ENCODE assay signal across 14 cellular contexts in the genomic region with DNA sequence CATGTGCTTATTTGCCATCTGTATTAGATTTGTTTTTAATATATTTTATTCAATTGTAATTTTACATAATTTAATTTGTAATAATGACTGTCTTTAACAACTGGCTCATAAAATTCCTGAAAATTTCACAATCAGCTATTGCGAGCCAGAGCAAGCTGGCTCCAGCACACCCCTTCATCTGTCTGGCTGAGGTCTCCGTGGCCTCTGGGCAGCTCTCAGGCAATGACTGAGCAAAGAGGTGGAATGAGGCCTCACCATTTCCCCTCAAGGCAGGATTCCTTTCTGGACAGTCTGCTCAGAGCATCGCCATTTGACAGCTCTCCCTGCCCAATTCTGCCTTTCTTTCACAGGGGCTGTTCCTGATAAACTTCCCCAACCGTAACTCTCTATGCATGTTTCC. TPM values are rescaled to one million over a fixed set of nuclear protein-coding genes. Genes with fewer than 3 reads are reported as not detected.
DNase-seq lines count a peak whose midpoint lies in the region; ATAC-seq and TF ChIP-seq lines count a peak whose summit lies in the region.
"Had no signal": no experiment of that assay in that cellular context is flagged by ENCODE, and none has a peak within 500 bp of the region (broad histone marks: within the 10 kb centered on the region; RNA-seq: fewer than 3 reads in every experiment).

No MANE protein-coding gene starts in this region.

- H3K27me3 Mint-ChIP-seq in activated CD4-positive, alpha-beta T cell treated with anti-CD3 and anti-CD28 coated beads, Interleukin-2, amount 10 ng/mL, durations not matched to agents 24 days and 14 days: peaks cover 7% of the 10 kb centered on the region

- H3K36me3 Mint-ChIP-seq in activated CD4-positive, alpha-beta T cell treated with anti-CD3 and anti-CD28 coated beads, Interleukin-2, amount 10 ng/mL, durations not matched to agents 24 days and 14 days (ENCODE audit: low read depth): no peaks in the 10 kb centered on the region
- H3K36me3 Mint-ChIP-seq: natural killer cell treated with Interleukin-12 subunit alpha and Interleukin-12 subunit beta and Interleukin-15 and Interleukin-18, amount 100 ng/mL, for 72 hours had no signal

- H3K4me1 Mint-ChIP-seq in activated CD4-positive, alpha-beta T cell treated with anti-CD3 and anti-CD28 coated beads, Interleukin-2, amount 10 ng/mL, durations not matched to agents 24 days and 14 days: no peaks in the 10 kb centered on the region

- H3K27ac Mint-ChIP-seq in activated CD4-positive, alpha-beta T cell treated with anti-CD3 and anti-CD28 coated beads, Interleukin-2, amount 10 ng/mL, durations not matched to agents 24 days and 14 days: no peak overlapping the region
- H3K27ac Mint-ChIP-seq: activated T-cell treated with anti-CD3 and anti-CD28 coated beads, Interleukin-2, amount 50 U/mL, for 72 hours; natural killer cell treated with Interleukin-12 subunit alpha and Interleukin-12 subunit beta and Interleukin-15 and Interleukin-18, amount 100 ng/mL, for 72 hours had no signal

- no peak for ATAC-seq in GM21717 (IDR thresholded peaks at IDR 0.05; ENCODE audit: unreplicated experiment)
- ATAC-seq: activated T-cell treated with anti-CD3 and anti-CD28 coated beads, Interleukin-2, amount 50 U/mL, for 72 hours; natural killer cell treated with Interleukin-12 subunit alpha and Interleukin-12 subunit beta and Interleukin-15 and Interleukin-18, amount 100 ng/mL, for 72 hours had no signal

- intact Hi-C loops in activated CD4-positive, alpha-beta T cell treated with anti-CD3 and anti-CD28 coated beads, Interleukin-2, amount 10 ng/mL, durations not matched to agents 24 days and 14 days (cut with micrococcal nuclease): no loop called here

- no peak overlapping the region for H3K4me3 Mint-ChIP-seq in activated CD4-positive, alpha-beta T cell treated with anti-CD3 and anti-CD28 coated beads, Interleukin-2, amount 10 ng/mL, durations not matched to agents 24 days and 14 days
- H3K4me3 Mint-ChIP-seq: activated T-cell treated with anti-CD3 and anti-CD28 coated beads, Interleukin-2, amount 50 U/mL, for 72 hours; natural killer cell treated with Interleukin-12 subunit alpha and Interleukin-12 subunit beta and Interleukin-15 and Interleukin-18, amount 100 ng/mL, for 72 hours had no signal

- H3K4me3 ChIP-seq in AG09309 (ENCODE audit: control insufficient read depth, low read depth, low read length) (no peak overlapping the region), epithelial cell of esophagus (ENCODE audit: low read length) (no peak overlapping the region)
- H3K4me3 ChIP-seq: HAP-1 had no signal

- DNase-seq in AG09309 (ENCODE audit: low read depth): peak; percentile 83
- DNase-seq in LHCN-M2 (ENCODE audit: low read depth): peak; percentile 55
- DNase-seq in epithelial cell of esophagus (ENCODE audit: low read depth): peak; percentile 97
- peak; percentile 50 for DNase-seq in myocyte (ENCODE audit: low read depth)
- DNase-seq in activated CD4-positive, alpha-beta T cell treated with anti-CD3 and anti-CD28 coated beads, Interleukin-2, amount 10 ng/mL, durations not matched to agents 24 days and 14 days: no peak
- no peak for DNase-seq in NCI-H146 treated with DMSO at 0.1 percent for 48 hours (lab: John Stamatoyannopoulos, UW; ENCODE audit: unreplicated experiment)
- DNase-seq in OCI-M1 (lab: John Stamatoyannopoulos, UW): no peak
- DNase-seq: activated T-cell treated with anti-CD3 and anti-CD28 coated beads, Interleukin-2, amount 50 U/mL, for 72 hours; DMS79; NCI-H187 treated with DMSO at 0.1 percent for 48 hours had no signal

- TF ChIP-seq CTCF in AG09309 (IDR thresholded peaks at IDR 0.05; ENCODE audit: control insufficient read depth, insufficient read depth, low read depth, low read length, missing control alignments): no peak
- TF ChIP-seq CTCF in epithelial cell of esophagus (IDR thresholded peaks at IDR 0.05; ENCODE audit: insufficient read depth, low read depth, low read length, missing control alignments): no peak

- no peaks in the 10 kb centered on the region for H3K9me3 Mint-ChIP-seq in activated CD4-positive, alpha-beta T cell treated with anti-CD3 and anti-CD28 coated beads, Interleukin-2, amount 10 ng/mL, durations not matched to agents 24 days and 14 days
- H3K9me3 Mint-ChIP-seq: activated T-cell treated with anti-CD3 and anti-CD28 coated beads, Interleukin-2, amount 50 U/mL, for 72 hours; natural killer cell treated with Interleukin-12 subunit alpha and Interleukin-12 subunit beta and Interleukin-15 and Interleukin-18, amount 100 ng/mL, for 72 hours had no signal

RNA-seq across cellular contexts. Expression of a gene that starts 5.8 kb away (rescaled TPM):
- 0.06 and 0.26 TPM in 2 replicates for total RNA-seq in LHCN-M2 (2014; rRNA removed)
- polyA plus RNA-seq in LHCN-M2 (2012): 0.02 TPM
- 0.21 and 0.78 TPM in 2 replicates for total RNA-seq in myocyte
- polyA plus RNA-seq in myocyte (2012): 0.26 TPM
- not detected in 2 replicates for total RNA-seq in activated CD4-positive, alpha-beta T cell treated with anti-CD3 and anti-CD28 coated beads, Interleukin-2, amount 10 ng/mL, durations not matched to agents 24 days and 14 days
- total RNA-seq: activated T-cell treated with anti-CD3 and anti-CD28 coated beads, Interleukin-2, amount 50 U/mL, for 72 hours; epithelial cell of proximal tubule; natural killer cell treated with Interleukin-12 subunit alpha and Interleukin-12 subunit beta and Interleukin-15 and Interleukin-18, amount 100 ng/mL, for 72 hours had no signal

Comparison
In these comparisons a context has a peak if more than half of its experiments do, and no peak if none do; other contexts are left out.
1. DNase-seq: peak in AG09309 (single experiment), LHCN-M2 (single experiment), epithelial cell of esophagus (single experiment) and myocyte (single experiment); none in activated CD4-positive, alpha-beta T cell treated with anti-CD3 and anti-CD28 coated beads, Interleukin-2, amount 10 ng/mL, durations not matched to agents 24 days and 14 days (single experiment), NCI-H146 treated with DMSO at 0.1 percent for 48 hours (single experiment) and OCI-M1 (single experiment).